Comparison of ENCODE assay signal across 8 cellular contexts in genomic region chrX:140762061-140762460, GRCh38. TPM values are rescaled to one million over a fixed set of nuclear protein-coding genes. Genes with fewer than 3 reads are reported as not detected.
DNase-seq lines count a peak whose midpoint lies in the region; ATAC-seq, FAIRE-seq and TF ChIP-seq lines count a peak whose summit lies in the region.

No MANE protein-coding gene starts in this region.

- peak; percentile 71 for TF ChIP-seq CTCF in BJ (IDR thresholded peaks at IDR 0.05; ENCODE audit: insufficient read depth, low read depth, low read length)
- TF ChIP-seq CTCF in body of pancreas (IDR thresholded peaks at IDR 0.05): peak; percentile 49 to 82 (median 57)

- intact Hi-C loops in body of pancreas (cut with DNase I): no loop called here

- DNase-seq in BJ (ENCODE audit: low read depth) (no peak), GM12891 (ENCODE audit: insufficient read length, low spot score) (peak; percentile 2), NCI-H345 treated with DMSO at 0.1 percent for 48 hours (lab: John Stamatoyannopoulos, UW; ENCODE audit: unreplicated experiment) (peak; percentile 50), body of pancreas (peak; percentile 30 to 59 (median 38)), iPS DF 4.7 (ENCODE audit: extremely low read depth, low spot score) (peak; percentile 22)
- DNase-seq in stimulated activated naive CD8-positive, alpha-beta T cell treated with anti-CD3 and anti-CD28 coated beads, Interleukin-15, Interleukin-2, amounts not matched to agents 100 U/mL and 50 U/mL, for 24 hours: peak; percentile 14

- POLR2A ChIA-PET in BJ (lab: Charles Lee): no interaction called here

- H3K27me3 ChIP-seq in BJ (ENCODE audit: control insufficient read depth, insufficient read depth, low read length): no peaks in the 10 kb centered on the region
- H3K27me3 ChIP-seq in body of pancreas: no peaks in the 10 kb centered on the region

- TF ChIP-seq POLR2A in GM12891 (IDR thresholded peaks at IDR 0.05; ENCODE audit: low read depth, low read length): no peak
- no peak for TF ChIP-seq POLR2A in body of pancreas (IDR thresholded peaks at IDR 0.05)

- 0 to 1% methylated on average over 7 of the region's 7 CpGs for WGBS in body of pancreas, 2 donors

- H3K27ac ChIP-seq in body of pancreas: no peak overlapping the region

- no peak for FAIRE-seq in GM12891 (lab: Jason Lieb, UNC)

- CTCF ChIA-PET in BJ (lab: Yijun Ruan, JAX): interaction anchor here (0.6 to 1.6 kb wide), 4 partner anchors 14 to 1830 kb away, joined by 3 to 5 read pairs (median 3); no protein-coding TSS in a partner anchor

- H3K36me3 ChIP-seq in BJ (ENCODE audit: control insufficient read depth, insufficient read depth, low read length) (no peaks in the 10 kb centered on the region), body of pancreas (replicated peaks in 1 of 2; ENCODE audit: insufficient read depth in 1 of 2, low read depth in 2 of 2) (no peaks in the 10 kb centered on the region)

- no peaks in the 10 kb centered on the region for H3K4me1 ChIP-seq in body of pancreas

- ATAC-seq in HG02885 (IDR thresholded peaks at IDR 0.05; ENCODE audit: poor library complexity, unreplicated experiment) (peak; percentile 86), body of pancreas (peak; percentile 56), HG02973 (IDR thresholded peaks at IDR 0.05; ENCODE audit: unreplicated experiment) (no peak)
- ATAC-seq in stimulated activated naive CD8-positive, alpha-beta T cell treated with anti-CD3 and anti-CD28 coated beads, Interleukin-15, Interleukin-2, amounts not matched to agents 100 U/mL and 50 U/mL, for 24 hours: no peak

- no peak overlapping the region for H3K4me3 ChIP-seq in BJ (ENCODE audit: low read depth, low read length)
- no peak overlapping the region for H3K4me3 ChIP-seq in body of pancreas

- H3K9me3 ChIP-seq in body of pancreas: no peaks in the 10 kb centered on the region

TF ChIP-seq in GM12891, 5 proteins besides CTCF, POLR2A, EP300 and RAD21:
- no peak for TF ChIP-seq TAF1 (IDR thresholded peaks at IDR 0.05; ENCODE audit: low read depth, low read length)

RNA-seq across cellular contexts. Expression of gene LINC00632, which starts 52.5 kb away (rescaled TPM):
- polyA plus RNA-seq in BJ (2011; rRNA removed): 54.3 and 87.0 TPM in 2 replicates
- polyA minus RNA-seq in BJ (2011; rRNA and poly(A)+ RNA removed): 19.8 and 40.6 TPM in 2 replicates
- 0.04 TPM for polyA plus RNA-seq in GM12891 (2012; ENCODE audit: low read depth, missing spikeins)
- total RNA-seq in body of pancreas: 10 to 100 TPM in 1 of 2 donors, 1 to 10 TPM in 1; 7.8 to 88.3 TPM

Comparison
In these comparisons a context has a peak if more than half of its experiments do, and no peak if none do; other contexts are left out.
1. ATAC-seq: peak in HG02885 (single experiment) and body of pancreas (single experiment); none in stimulated activated naive CD8-positive, alpha-beta T cell treated with anti-CD3 and anti-CD28 coated beads, Interleukin-15, Interleukin-2, amounts not matched to agents 100 U/mL and 50 U/mL, for 24 hours (single experiment) and HG02973 (single experiment).